ENCODE assay signal across 12 cellular contexts in the genomic region with DNA sequence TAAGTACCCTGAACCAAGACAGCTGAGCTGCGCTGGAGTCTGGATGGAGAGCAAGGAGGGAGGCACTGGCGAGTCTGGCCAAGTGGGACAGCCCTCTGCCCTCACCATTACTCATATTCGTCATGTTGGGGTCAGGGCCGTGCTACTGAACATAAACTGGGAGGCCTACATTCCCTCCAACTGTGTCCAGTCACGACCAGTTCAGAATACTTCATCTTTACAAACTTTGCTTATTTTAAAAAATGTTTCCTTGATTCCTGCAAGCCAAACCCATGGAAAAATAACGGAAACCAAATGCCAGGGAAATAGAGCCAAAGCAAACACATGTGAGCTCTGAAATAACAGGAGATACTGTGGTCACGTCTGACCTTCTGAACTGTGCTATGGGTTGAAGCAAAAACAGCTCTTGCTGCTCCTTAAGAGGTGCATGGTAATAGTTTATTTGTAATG.
A peak's percentile ranks its signal among the peaks of the same experiment; 100 is the strongest.
DNase-seq lines count a peak whose midpoint lies in the region; ATAC-seq and TF ChIP-seq lines count a peak whose summit lies in the region.
"Had no signal": no experiment of that assay in that cellular context is flagged by ENCODE, and none has a peak within 500 bp of the region (broad histone marks: within the 10 kb centered on the region; RNA-seq: fewer than 3 reads in every experiment).

No MANE protein-coding gene starts in this region.

- H3K36me3 Mint-ChIP-seq in natural killer cell treated with Interleukin-12 subunit alpha and Interleukin-12 subunit beta and Interleukin-15 and Interleukin-18, amount 100 ng/mL, for 72 hours: no peaks in the 10 kb centered on the region

- H3K27me3 Mint-ChIP-seq in natural killer cell treated with Interleukin-12 subunit alpha and Interleukin-12 subunit beta and Interleukin-15 and Interleukin-18, amount 100 ng/mL, for 72 hours: peaks cover 0 to 5% of the 10 kb centered on the region in 2 donors

- no peak for TF ChIP-seq CTCF in BJ (IDR thresholded peaks at IDR 0.05; ENCODE audit: insufficient read depth, low read depth, low read length)

- DNase-seq in BJ (ENCODE audit: low read depth) (peak; percentile 99), dermis microvascular lymphatic vessel endothelial cell (ENCODE audit: low read depth in 2 of 2) (peak; percentile 82 to 96), myocyte (ENCODE audit: low read depth) (peak; percentile 92), GDM1 (lab: John Stamatoyannopoulos, UW) (no peak), SKM-1 (lab: John Stamatoyannopoulos, UW; ENCODE audit: unreplicated experiment) (no peak)
- DNase-seq in natural killer cell treated with Interleukin-12 subunit alpha and Interleukin-12 subunit beta and Interleukin-15 and Interleukin-18, amount 100 ng/mL, for 72 hours (ENCODE audit: low spot score): no peak
- DNase-seq: activated B cell treated with CpG ODN at 0.5 μM for 24 hours; activated naive CD8-positive, alpha-beta T cell treated with anti-CD3 and anti-CD28 coated beads, Interleukin-2, amount 50 U/mL, for 24 hours; Caco-2; NCI-H446 treated with DMSO at 0.1 percent for 48 hours had no signal

- no peak overlapping the region for H3K27ac Mint-ChIP-seq in natural killer cell treated with Interleukin-12 subunit alpha and Interleukin-12 subunit beta and Interleukin-15 and Interleukin-18, amount 100 ng/mL, for 72 hours
- H3K27ac Mint-ChIP-seq: activated B cell treated with CpG ODN at 0.5 μM for 24 hours; activated naive CD8-positive, alpha-beta T cell treated with anti-CD3 and anti-CD28 coated beads, Interleukin-2, amount 50 U/mL, for 24 hours had no signal

- no peak overlapping the region for H3K4me3 Mint-ChIP-seq in natural killer cell treated with Interleukin-12 subunit alpha and Interleukin-12 subunit beta and Interleukin-15 and Interleukin-18, amount 100 ng/mL, for 72 hours
- H3K4me3 Mint-ChIP-seq: activated B cell treated with CpG ODN at 0.5 μM for 24 hours; activated naive CD8-positive, alpha-beta T cell treated with anti-CD3 and anti-CD28 coated beads, Interleukin-2, amount 50 U/mL, for 24 hours had no signal

- POLR2A ChIA-PET in BJ (lab: Charles Lee): interaction anchor here (1.1 kb wide), 1 partner anchor 27 kb away, joined by 3 read pairs; no protein-coding TSS in a partner anchor

- no peaks in the 10 kb centered on the region for H3K4me1 Mint-ChIP-seq in natural killer cell treated with Interleukin-12 subunit alpha and Interleukin-12 subunit beta and Interleukin-15 and Interleukin-18, amount 100 ng/mL, for 72 hours (ENCODE audit: low read depth in 2 of 2)
- H3K4me1 Mint-ChIP-seq: activated B cell treated with CpG ODN at 0.5 μM for 24 hours; activated naive CD8-positive, alpha-beta T cell treated with anti-CD3 and anti-CD28 coated beads, Interleukin-2, amount 50 U/mL, for 24 hours had no signal

- ATAC-seq in HG03108 (IDR thresholded peaks at IDR 0.05; ENCODE audit: unreplicated experiment) (peak; percentile 21), GM21737 (IDR thresholded peaks at IDR 0.05; ENCODE audit: unreplicated experiment) (no peak)
- ATAC-seq in natural killer cell treated with Interleukin-12 subunit alpha and Interleukin-12 subunit beta and Interleukin-15 and Interleukin-18, amount 100 ng/mL, for 72 hours: no peak
- ATAC-seq: activated naive CD8-positive, alpha-beta T cell treated with anti-CD3 and anti-CD28 coated beads, Interleukin-2, amount 50 U/mL, for 24 hours had no signal

- CTCF ChIA-PET in BJ (lab: Yijun Ruan, JAX): interaction anchor here (0.7 to 3.5 kb wide), 9 partner anchors 9 to 98 kb away, joined by 3 to 19 read pairs (median 3); no protein-coding TSS in a partner anchor

- no peaks in the 10 kb centered on the region for H3K27me3 ChIP-seq in BJ (ENCODE audit: control insufficient read depth, insufficient read depth, low read length)

- H3K4me3 ChIP-seq in BJ (ENCODE audit: low read depth, low read length): no peak overlapping the region

- H3K9me3 Mint-ChIP-seq in natural killer cell treated with Interleukin-12 subunit alpha and Interleukin-12 subunit beta and Interleukin-15 and Interleukin-18, amount 100 ng/mL, for 72 hours: peaks cover 3% of the 10 kb centered on the region
- H3K9me3 Mint-ChIP-seq: activated B cell treated with CpG ODN at 0.5 μM for 24 hours; activated naive CD8-positive, alpha-beta T cell treated with anti-CD3 and anti-CD28 coated beads, Interleukin-2, amount 50 U/mL, for 24 hours had no signal

- H3K36me3 ChIP-seq in BJ (ENCODE audit: control insufficient read depth, insufficient read depth, low read length): no peaks in the 10 kb centered on the region

Comparison
In these comparisons a context has a peak if more than half of its experiments do, and no peak if none do; other contexts are left out.
1. DNase-seq: peak in BJ (single experiment), dermis microvascular lymphatic vessel endothelial cell (2 of 2) and myocyte (single experiment); none in GDM1 (single experiment), SKM-1 (single experiment) and natural killer cell treated with Interleukin-12 subunit alpha and Interleukin-12 subunit beta and Interleukin-15 and Interleukin-18, amount 100 ng/mL, for 72 hours (single experiment).